8 cellular contexts compared by ENCODE assay signal in the genomic region with DNA sequence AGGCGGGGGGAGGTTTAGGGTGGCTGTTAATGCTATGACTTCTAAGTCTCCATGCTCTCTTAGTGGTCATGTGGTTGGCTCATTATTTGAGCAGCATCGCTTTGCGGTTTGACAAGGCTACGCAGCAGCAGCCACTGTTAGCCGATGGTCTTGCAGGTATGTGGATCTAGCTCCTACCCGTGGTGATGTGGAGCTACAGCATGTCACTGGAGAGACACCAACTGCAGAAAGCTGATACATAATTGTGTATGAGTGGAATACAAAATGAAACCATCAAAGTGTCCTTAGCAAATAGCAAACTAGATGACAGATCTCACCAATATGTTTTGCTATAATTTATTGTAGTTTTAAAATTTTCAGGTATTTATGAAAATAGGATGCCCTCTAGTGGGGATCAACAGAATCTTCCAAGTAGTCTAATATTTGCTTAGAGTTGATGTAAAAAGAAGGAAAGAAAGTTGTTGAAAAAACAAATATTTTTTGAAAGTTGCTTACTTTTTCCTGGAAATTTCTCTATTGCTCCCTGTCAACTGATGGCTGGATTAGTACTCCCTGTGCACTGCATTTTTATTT.
DNase-seq lines count a peak whose midpoint lies in the region; ATAC-seq, FAIRE-seq and TF ChIP-seq lines count a peak whose summit lies in the region.

No MANE protein-coding gene starts in this region.

- POLR2A ChIA-PET in AG04449 (lab: Yijun Ruan, JAX) (interaction anchor here (0.8 kb wide), 1 partner anchor 14 kb away, joined by 3 read pairs; no protein-coding TSS in a partner anchor), Panc1 (lab: Charles Lee) (no interaction called here), HepG2 (lab: Yijun Ruan, JAX) (no interaction called here)

- ATAC-seq in HG02588 (IDR thresholded peaks at IDR 0.05; ENCODE audit: unreplicated experiment) = peak; percentile 99
- peak; percentile 98 for ATAC-seq in Panc1
- peak; percentile 100 for ATAC-seq in HepG2

- peak; percentile 83 for TF ChIP-seq RAD21 in HepG2 (CRISPR knock-in tag; IDR thresholded peaks at IDR 0.05)

- 0% methylated on average over 6 of the region's 6 CpGs for WGBS in HepG2 (ENCODE audit: low lambda C conversion rate)
- 1 to 4% methylated on average over 6 of the region's 6 CpGs for WGBS in tibial nerve, 2 donors

- in situ Hi-C loops in Panc1 (cut with HindIII; ENCODE audit: low pct_unique_long_range_greater_than_20kb, low sequenced_read_pairs) (no loop called here), HepG2 (cut with HindIII; ENCODE audit: extremely low pct_ligation_motif_present, low pct_unique_long_range_greater_than_20kb) (loop anchor here (5.0 kb wide), 1 partner anchor 203 kb away; no protein-coding TSS in a partner anchor)

- no peak for TF ChIP-seq POLR2A in HepG2 (IDR thresholded peaks at IDR 0.05; ENCODE audit: insufficient read depth in 1 of 2, low read depth in 2 of 2, low read length in 2 of 2)
- TF ChIP-seq POLR2A in tibial nerve (IDR thresholded peaks at IDR 0.05) = no peak

- no peak overlapping the region for H3K9ac ChIP-seq in MM.1S (ENCODE audit: low read length)
- H3K9ac ChIP-seq in HepG2 (ENCODE audit: insufficient read depth, low read depth, low read length) = no peak overlapping the region

- H3K79me2 ChIP-seq in MM.1S (ENCODE audit: low read length) (no peaks in the 10 kb centered on the region), HepG2 (ENCODE audit: insufficient read depth, low read length) (no peaks in the 10 kb centered on the region)

- TF ChIP-seq CTCF in AG04449 (IDR thresholded peaks at IDR 0.05; ENCODE audit: insufficient read depth, low read length, missing control alignments) = peak; percentile 94
- TF ChIP-seq CTCF in GM12875 (IDR thresholded peaks at IDR 0.05; ENCODE audit: borderline replicate concordance, insufficient read depth, low read depth, low read length) = peak; percentile 96
- TF ChIP-seq CTCF in MM.1S (IDR thresholded peaks at IDR 0.05; ENCODE audit: low read length) = peak; percentile 99
- peak; percentile 98 for TF ChIP-seq CTCF in Panc1 (IDR thresholded peaks at IDR 0.05)
- TF ChIP-seq CTCF in coronary artery (IDR thresholded peaks at IDR 0.05) = peak; percentile 67
- TF ChIP-seq CTCF in HepG2 (CRISPR knock-in tag; IDR thresholded peaks at IDR 0.05) = peak; percentile 89
- TF ChIP-seq CTCF in tibial nerve (IDR thresholded peaks at IDR 0.05) = peak; percentile 72 to 89 (median 85)

- H3F3A ChIP-seq in MM.1S (ENCODE audit: insufficient read depth, low read length) = no peaks in the 10 kb centered on the region

- no peak for TF ChIP-seq EP300 in HepG2 (IDR thresholded peaks at IDR 0.05; ENCODE audit: low read depth in 2 of 2, low read length in 2 of 2)
- no peak for TF ChIP-seq EP300 in HepG2 (CRISPR knock-in tag; IDR thresholded peaks at IDR 0.05; ENCODE audit: borderline replicate concordance)
- TF ChIP-seq EP300 in tibial nerve (IDR thresholded peaks at IDR 0.05) = no peak

- peak; percentile 81 for FAIRE-seq in HepG2 (lab: Jason Lieb, UNC)

- H3K9me2 ChIP-seq in MM.1S (replicated peaks; ENCODE audit: insufficient read depth, low read length) = no peaks in the 10 kb centered on the region

- peak; percentile 94 for DNase-seq in AG04449 (ENCODE audit: low read depth, low spot score)
- peak; percentile 94 for DNase-seq in MM.1S
- DNase-seq in Panc1 (ENCODE audit: low read depth, low spot score) = peak; percentile 89
- peak; percentile 70 for DNase-seq in coronary artery (ENCODE audit: low spot score)
- peak; percentile 78 for DNase-seq in HepG2 (ENCODE audit: low spot score)
- peak; percentile 34 to 66 for DNase-seq in tibial nerve (ENCODE audit: low spot score in 2 of 2)

- H3K27ac ChIP-seq in MM.1S (ENCODE audit: low read length) (no peak overlapping the region), Panc1 (ENCODE audit: low read length) (no peak overlapping the region), coronary artery (no peak overlapping the region), HepG2 (ENCODE audit: extremely low read length, insufficient read depth, low read length) (no peak overlapping the region), tibial nerve (no peak overlapping the region)

- H3K4me2 ChIP-seq in MM.1S (ENCODE audit: low read depth, low read length) (peak overlapping the region; percentile 11; the same call in 1 of the 2 replicates), HepG2 (ENCODE audit: low read depth, low read length) (no peak overlapping the region)

- BruUV-seq in Panc1 (replicated peaks; lab: Mats Ljungman, UMichigan) (no TSS peak), HepG2 (replicated peaks; lab: Mats Ljungman, UMichigan) (no TSS peak)

- H3K27me3 ChIP-seq in MM.1S (replicated peaks; ENCODE audit: insufficient read depth, low read length) (no peaks in the 10 kb centered on the region), Panc1 (ENCODE audit: control insufficient read depth, insufficient read depth, low read length) (no peaks in the 10 kb centered on the region), HepG2 (ENCODE audit: control insufficient read depth in 1 of 2, insufficient read depth in 2 of 2, low read length in 2 of 2) (no peaks in the 10 kb centered on the region), tibial nerve (no peaks in the 10 kb centered on the region)

- no peak overlapping the region for H2AFZ ChIP-seq in MM.1S (ENCODE audit: low read length)
- H2AFZ ChIP-seq in HepG2 (ENCODE audit: low read length) = no peak overlapping the region

- H3K4me3 ChIP-seq in AG04449 (ENCODE audit: low read depth, low read length) = no peak overlapping the region
- no peak overlapping the region for H3K4me3 ChIP-seq in GM12875 (ENCODE audit: low read depth, low read length)
- no peak overlapping the region for H3K4me3 ChIP-seq in MM.1S (ENCODE audit: low read length)
- H3K4me3 ChIP-seq in Panc1 (ENCODE audit: low read depth in 2 of 2, low read length in 2 of 2) = no peak overlapping the region
- H3K4me3 ChIP-seq in coronary artery = peak overlapping the region; percentile 54
- H3K4me3 ChIP-seq in HepG2 (replicated peaks in 1 of 3; ENCODE audit: insufficient read depth in 1 of 3, low read depth in 2 of 3, low read length in 3 of 3) = no peak overlapping the region
- H3K4me3 ChIP-seq in tibial nerve = peak overlapping the region in 1 of 4 donors; percentile 21

- H4K20me1 ChIP-seq in MM.1S (ENCODE audit: insufficient read depth, low read length) = no peaks in the 10 kb centered on the region
- H4K20me1 ChIP-seq in HepG2 (ENCODE audit: insufficient read depth, low read length) = no peaks in the 10 kb centered on the region

- no peaks in the 10 kb centered on the region for H3K36me3 ChIP-seq in MM.1S (replicated peaks; ENCODE audit: insufficient read depth, low read length)
- H3K36me3 ChIP-seq in Panc1 (ENCODE audit: control insufficient read depth, insufficient read depth, low read length) = no peaks in the 10 kb centered on the region
- H3K36me3 ChIP-seq in HepG2 (replicated peaks in 1 of 2; ENCODE audit: control insufficient read depth in 1 of 2, insufficient read depth in 2 of 2, low read length in 2 of 2) = no peaks in the 10 kb centered on the region
- H3K36me3 ChIP-seq in tibial nerve = no peaks in the 10 kb centered on the region

- H3K4me1 ChIP-seq in MM.1S (ENCODE audit: low read length) (no peaks in the 10 kb centered on the region), Panc1 (ENCODE audit: control insufficient read depth, insufficient read depth, low read length) (no peaks in the 10 kb centered on the region), HepG2 (ENCODE audit: insufficient read depth, low read length) (no peaks in the 10 kb centered on the region), tibial nerve (peaks cover 0 to 11% (median 0%) of the 10 kb centered on the region in 4 donors)

- H3K9me3 ChIP-seq in MM.1S (replicated peaks; ENCODE audit: insufficient read depth, low read length) (no peaks in the 10 kb centered on the region), Panc1 (ENCODE audit: control insufficient read depth, insufficient read depth, low read depth, low read length) (no peaks in the 10 kb centered on the region), HepG2 (ENCODE audit: low read length) (no peaks in the 10 kb centered on the region), tibial nerve (no peaks in the 10 kb centered on the region)

- intact Hi-C loops in Panc1 (cut with micrococcal nuclease; ENCODE audit: unreplicated experiment) (loop anchor here (1.0 kb wide), 1 partner anchor 201 kb away; no protein-coding TSS in a partner anchor), HepG2 (cut with micrococcal nuclease; ENCODE audit: unreplicated experiment) (loop anchor here (1.0 to 10.0 kb wide), 2 partner anchors 201 to 311 kb away; no protein-coding TSS in a partner anchor)

- CTCF ChIA-PET in AG04449 (lab: Yijun Ruan, JAX) (interaction anchor here (0.7 to 10.4 kb wide), 34 partner anchors 8 to 879 kb away, joined by 3 to 116 read pairs (median 5); no protein-coding TSS in a partner anchor), Panc1 (lab: Charles Lee) (interaction anchor here (0.6 to 1.1 kb wide), 3 partner anchors 15 to 201 kb away, joined by 3 to 4 read pairs (median 3); no protein-coding TSS in a partner anchor), HepG2 (lab: Yijun Ruan, JAX; ENCODE audit: low intra/inter-chr PET ratio, low total read pairs) (interaction anchor here (0.8 to 3.0 kb wide), 2 partner anchors 202 to 1304 kb away, joined by 4 to 48 read pairs; no protein-coding TSS in a partner anchor)

TF ChIP-seq in HepG2, 621 proteins besides CTCF, POLR2A, EP300 and RAD21 (continues in another document):
- TF ChIP-seq ZNF660 (CRISPR knock-in tag; IDR thresholded peaks at IDR 0.05; ENCODE audit: borderline replicate concordance, low read depth) (no peak), ZNF678 (CRISPR knock-in tag; IDR thresholded peaks at IDR 0.05) (no peak), ZNF335 (CRISPR knock-in tag; IDR thresholded peaks at IDR 0.05) (no peak), ZNF331 (CRISPR knock-in tag; IDR thresholded peaks at IDR 0.05) (0 out of 2 replicates have a peak, but pooled peaks have one; percentile 38), ZMYM2 (CRISPR knock-in tag; IDR thresholded peaks at IDR 0.05) (no peak)
